9 cellular contexts compared by ENCODE assay signal in genomic region chrX:71720289-71720886, GRCh38. TPM values are rescaled to one million over a fixed set of nuclear protein-coding genes. Genes with fewer than 3 reads are reported as not detected.
"Had no signal": no experiment of that assay in that cellular context is flagged by ENCODE, and none has a peak within 500 bp of the region (broad histone marks: within the 10 kb centered on the region; RNA-seq: fewer than 3 reads in every experiment).

No MANE protein-coding gene starts in this region.

RNA-seq across cellular contexts. Expression of gene CXorf49, which starts 2.3 kb away (rescaled TPM):
- total RNA-seq: LHCN-M2, MCF 10A, NCI-H460, OCI-LY7, Peyer's patch, Right ventricle myocardium superior, RPMI7951, SJSA1 had no signal
- polyA plus RNA-seq: SK-N-SH had no signal

RNA-seq across cellular contexts. Expression of gene CXorf49B, which starts 42.8 kb away (rescaled TPM):
- total RNA-seq: LHCN-M2, MCF 10A, NCI-H460, OCI-LY7, Peyer's patch, Right ventricle myocardium superior, RPMI7951, SJSA1 had no signal
- polyA plus RNA-seq: SK-N-SH had no signal
